Comparison of ENCODE assay signal across 8 cellular contexts in the genomic region with DNA sequence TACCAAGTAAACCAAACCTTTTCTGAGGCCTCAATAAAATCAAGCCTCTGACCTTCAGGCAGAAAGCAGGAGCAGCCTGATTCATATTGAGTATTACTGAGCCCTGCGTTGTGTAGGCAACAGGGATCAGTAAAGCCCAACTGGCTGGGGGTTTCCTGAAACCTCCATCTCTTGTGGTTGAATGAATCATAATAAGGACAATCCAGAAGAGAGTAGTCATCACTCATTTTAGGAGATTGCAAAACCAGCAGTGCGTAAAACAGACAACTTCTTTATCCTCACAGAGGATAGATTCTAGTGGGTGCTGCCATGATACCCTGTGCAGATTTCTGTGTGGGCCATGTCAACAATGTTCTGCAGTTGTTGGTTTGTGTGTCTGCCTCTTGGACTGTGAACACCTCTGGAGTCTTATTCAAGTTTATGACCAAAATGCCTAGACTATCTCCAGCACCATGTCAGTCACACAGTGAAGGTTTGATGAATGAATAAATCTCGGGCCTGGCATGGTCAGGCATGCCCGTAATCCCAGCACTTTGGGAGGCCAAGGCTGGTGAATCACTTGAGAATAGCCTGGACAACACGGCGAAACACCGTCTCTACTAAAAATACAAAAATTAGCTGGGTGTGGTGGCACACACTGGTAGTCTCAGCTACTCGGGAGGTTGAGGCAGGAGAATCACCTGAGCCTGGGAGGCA. TPM values are rescaled to one million over a fixed set of nuclear protein-coding genes. Genes with fewer than 3 reads are reported as not detected.
DNase-seq lines count a peak whose midpoint lies in the region; FAIRE-seq and TF ChIP-seq lines count a peak whose summit lies in the region.

No MANE protein-coding gene starts in this region.

- no peak for TF ChIP-seq CTCF in epithelial cell of esophagus (IDR thresholded peaks at IDR 0.05; ENCODE audit: insufficient read depth, low read depth, low read length, missing control alignments)

- no peaks in the 10 kb centered on the region for H3K36me3 ChIP-seq in H7 (replicated peaks; ENCODE audit: control insufficient read depth, insufficient read depth, low read length)

- DNase-seq in GM12891 (ENCODE audit: insufficient read length, low spot score) (no peak), H4 (ENCODE audit: low spot score) (peak; percentile 90), NCI-H226 (peak; percentile 91), epithelial cell of esophagus (ENCODE audit: low read depth) (peak; percentile 99), H7 (no peak)
- peak; percentile 10 to 13 for DNase-seq in stimulated activated CD8-positive, alpha-beta memory T cell treated with anti-CD3 and anti-CD28 coated beads, Interleukin-15, amount 100 ng/mL, for 48 hours (ENCODE audit: low read depth in 2 of 2)
- no peak for DNase-seq in stimulated activated naive CD4-positive, alpha-beta T cell treated with Interleukin-2 at 50 U/mL for 16 hours (lab: John Stamatoyannopoulos, UW)
- no peak for DNase-seq in activated effector memory CD4-positive, alpha-beta T cell treated with anti-CD3 and anti-CD28 coated beads, Interleukin-2, amount 50 U/mL, for 16 hours

- no peak for FAIRE-seq in GM12891 (lab: Jason Lieb, UNC)

- H3K27me3 ChIP-seq in H7 (ENCODE audit: control insufficient read depth, insufficient read depth, low read length), result no peaks in the 10 kb centered on the region

- no peak for TF ChIP-seq POLR2A in GM12891 (IDR thresholded peaks at IDR 0.05; ENCODE audit: low read depth, low read length)

- H3K4me3 ChIP-seq in epithelial cell of esophagus (ENCODE audit: low read length) (no peak overlapping the region), H7 (ENCODE audit: insufficient read depth, low read depth, low read length) (no peak overlapping the region)

TF ChIP-seq in GM12891, 5 proteins besides CTCF, POLR2A, EP300 and RAD21:
- no peak for TF ChIP-seq SPI1 (IDR thresholded peaks at IDR 0.05; ENCODE audit: low read depth, low read length)
- peak; percentile 63 for TF ChIP-seq PAX5 (IDR thresholded peaks at IDR 0.05; ENCODE audit: insufficient read depth, low read length, severe bottlenecking)
- no peak for TF ChIP-seq TAF1 (IDR thresholded peaks at IDR 0.05; ENCODE audit: low read depth, low read length)
- no peak for TF ChIP-seq POU2F2 (IDR thresholded peaks at IDR 0.05; ENCODE audit: low read depth, low read length)

RNA-seq across cellular contexts. Expression of a gene that starts 51.8 kb away (rescaled TPM):
- not detected for polyA plus RNA-seq in GM12891 (2012; ENCODE audit: low read depth, missing spikeins)
- 1.4 and 2.1 TPM in 2 replicates for total RNA-seq in H4 (2014; rRNA removed; shearing (Covaris generic))
- total RNA-seq in H7 (2014; rRNA removed; shearing (Covaris generic)), result 0.11 TPM in 1 of 2 replicates, not detected in the other

Comparison
In these comparisons a context has a peak if more than half of its experiments do, and no peak if none do; other contexts are left out.
1. DNase-seq: peak in H4 (single experiment), NCI-H226 (single experiment), epithelial cell of esophagus (single experiment) and stimulated activated CD8-positive, alpha-beta memory T cell treated with anti-CD3 and anti-CD28 coated beads, Interleukin-15, amount 100 ng/mL, for 48 hours (2 of 2); none in GM12891 (single experiment), H7 (single experiment), stimulated activated naive CD4-positive, alpha-beta T cell treated with Interleukin-2 at 50 U/mL for 16 hours (single experiment) and activated effector memory CD4-positive, alpha-beta T cell treated with anti-CD3 and anti-CD28 coated beads, Interleukin-2, amount 50 U/mL, for 16 hours (single experiment).